1 cellular context compared by ENCODE assay signal in the genomic region with DNA sequence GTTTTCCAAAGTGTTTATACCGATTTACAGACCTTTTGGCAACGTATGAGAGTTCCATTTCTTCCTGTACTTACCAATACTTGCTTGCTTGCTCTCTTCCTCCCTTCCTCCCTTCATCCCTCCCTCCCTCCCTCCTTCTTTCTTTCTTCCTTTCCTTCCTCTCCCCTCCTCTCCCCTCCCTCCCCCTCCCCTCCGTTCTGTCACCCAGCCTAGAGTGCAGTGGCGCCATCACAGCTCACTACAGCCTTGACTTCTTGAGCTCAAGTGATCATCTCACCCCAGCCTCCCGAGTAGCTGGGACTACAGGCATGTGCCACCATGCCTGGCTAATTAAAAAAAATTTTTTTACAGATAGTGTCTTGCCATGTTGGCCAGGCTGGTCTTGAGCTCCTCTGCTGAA.
TF ChIP-seq lines count a peak whose summit lies in the region.

No MANE protein-coding gene starts in this region.

TF ChIP-seq in liver, 16 proteins besides CTCF, POLR2A, EP300 and RAD21 (continued from another document):
- TF ChIP-seq, protein P1, sequence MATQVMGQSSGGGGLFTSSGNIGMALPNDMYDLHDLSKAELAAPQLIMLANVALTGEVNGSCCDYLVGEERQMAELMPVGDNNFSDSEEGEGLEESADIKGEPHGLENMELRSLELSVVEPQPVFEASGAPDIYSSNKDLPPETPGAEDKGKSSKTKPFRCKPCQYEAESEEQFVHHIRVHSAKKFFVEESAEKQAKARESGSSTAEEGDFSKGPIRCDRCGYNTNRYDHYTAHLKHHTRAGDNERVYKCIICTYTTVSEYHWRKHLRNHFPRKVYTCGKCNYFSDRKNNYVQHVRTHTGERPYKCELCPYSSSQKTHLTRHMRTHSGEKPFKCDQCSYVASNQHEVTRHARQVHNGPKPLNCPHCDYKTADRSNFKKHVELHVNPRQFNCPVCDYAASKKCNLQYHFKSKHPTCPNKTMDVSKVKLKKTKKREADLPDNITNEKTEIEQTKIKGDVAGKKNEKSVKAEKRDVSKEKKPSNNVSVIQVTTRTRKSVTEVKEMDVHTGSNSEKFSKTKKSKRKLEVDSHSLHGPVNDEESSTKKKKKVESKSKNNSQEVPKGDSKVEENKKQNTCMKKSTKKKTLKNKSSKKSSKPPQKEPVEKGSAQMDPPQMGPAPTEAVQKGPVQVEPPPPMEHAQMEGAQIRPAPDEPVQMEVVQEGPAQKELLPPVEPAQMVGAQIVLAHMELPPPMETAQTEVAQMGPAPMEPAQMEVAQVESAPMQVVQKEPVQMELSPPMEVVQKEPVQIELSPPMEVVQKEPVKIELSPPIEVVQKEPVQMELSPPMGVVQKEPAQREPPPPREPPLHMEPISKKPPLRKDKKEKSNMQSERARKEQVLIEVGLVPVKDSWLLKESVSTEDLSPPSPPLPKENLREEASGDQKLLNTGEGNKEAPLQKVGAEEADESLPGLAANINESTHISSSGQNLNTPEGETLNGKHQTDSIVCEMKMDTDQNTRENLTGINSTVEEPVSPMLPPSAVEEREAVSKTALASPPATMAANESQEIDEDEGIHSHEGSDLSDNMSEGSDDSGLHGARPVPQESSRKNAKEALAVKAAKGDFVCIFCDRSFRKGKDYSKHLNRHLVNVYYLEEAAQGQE (IDR thresholded peaks at IDR 0.05), result no peak
- TF ChIP-seq NR2F2 (IDR thresholded peaks at IDR 0.05) (no peak), YY1 (IDR thresholded peaks at IDR 0.05) (no peak), FOXA1 (IDR thresholded peaks at IDR 0.05) (no peak), HNF4A (conservative IDR thresholded peaks at IDR 0.05) (no peak)
- TF ChIP-seq, protein P2, sequence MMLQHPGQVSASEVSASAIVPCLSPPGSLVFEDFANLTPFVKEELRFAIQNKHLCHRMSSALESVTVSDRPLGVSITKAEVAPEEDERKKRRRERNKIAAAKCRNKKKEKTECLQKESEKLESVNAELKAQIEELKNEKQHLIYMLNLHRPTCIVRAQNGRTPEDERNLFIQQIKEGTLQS (IDR thresholded peaks at IDR 0.05), result no peak
- TF ChIP-seq, protein P3, sequence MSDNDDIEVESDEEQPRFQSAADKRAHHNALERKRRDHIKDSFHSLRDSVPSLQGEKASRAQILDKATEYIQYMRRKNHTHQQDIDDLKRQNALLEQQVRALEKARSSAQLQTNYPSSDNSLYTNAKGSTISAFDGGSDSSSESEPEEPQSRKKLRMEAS (IDR thresholded peaks at IDR 0.05), result no peak
